Comparison of ENCODE assay signal across 7 cellular contexts in genomic region chr16:10579965-10580918, GRCh38. TPM values are rescaled to one million over a fixed set of nuclear protein-coding genes. Genes with fewer than 3 reads are reported as not detected.
A peak's percentile ranks its signal among the peaks of the same experiment; 100 is the strongest.
DNase-seq lines count a peak whose midpoint lies in the region; ATAC-seq and TF ChIP-seq lines count a peak whose summit lies in the region.

A gene with protein sequence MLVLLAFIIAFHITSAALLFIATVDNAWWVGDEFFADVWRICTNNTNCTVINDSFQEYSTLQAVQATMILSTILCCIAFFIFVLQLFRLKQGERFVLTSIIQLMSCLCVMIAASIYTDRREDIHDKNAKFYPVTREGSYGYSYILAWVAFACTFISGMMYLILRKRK (minus strand): TSS chr16:10580598. CDS start chr16:10547617, 32,981 bp downstream.

- H3K9ac ChIP-seq in smooth muscle cell (ENCODE audit: low read depth), result peak within 1 kb of the TSS; percentile 55

- no peaks in the 10 kb centered on the region for H3K79me2 ChIP-seq in smooth muscle cell (ENCODE audit: low read depth)

- no peak within 1 kb of the TSS for H3K27ac ChIP-seq in smooth muscle cell (ENCODE audit: low read depth)

- peak within 1 kb of the TSS; percentile 97 for H2AFZ ChIP-seq in smooth muscle cell (ENCODE audit: low read depth)

- TF ChIP-seq CTCF in GM12874 (IDR thresholded peaks at IDR 0.05; ENCODE audit: insufficient read depth, low read depth, low read length) (peak; percentile 35), smooth muscle cell (IDR thresholded peaks at IDR 0.05; ENCODE audit: borderline replicate concordance, insufficient read depth, poor library complexity, severe bottlenecking) (peak; percentile 37)

- no peaks in the 10 kb centered on the region for H3K36me3 ChIP-seq in smooth muscle cell (ENCODE audit: low read depth)

- no peaks in the 10 kb centered on the region for H3K27me3 ChIP-seq in smooth muscle cell (ENCODE audit: low read depth)

- H3K4me3 ChIP-seq in smooth muscle cell, result peak within 1 kb of the TSS; percentile 65

- DNase-seq in NCI-H2196 treated with DMSO at 0.1 percent for 48 hours (lab: John Stamatoyannopoulos, UW; ENCODE audit: unreplicated experiment) (peak; percentile 72), cerebellar cortex (ENCODE audit: low spot score) (peak; percentile 33), iPS-NIHi7 (ENCODE audit: extremely low spot score) (peak; percentile 97), smooth muscle cell (lab: John Stamatoyannopoulos, UW; ENCODE audit: unreplicated experiment) (peak; percentile 60)

- TF ChIP-seq POLR2A in GM18505 (IDR thresholded peaks at IDR 0.05; ENCODE audit: borderline replicate concordance, extremely low read depth, insufficient read depth, insufficient read length), result no peak

- ATAC-seq in GM18505 (IDR thresholded peaks at IDR 0.05; ENCODE audit: unreplicated experiment) (no peak), HG03095 (IDR thresholded peaks at IDR 0.05; ENCODE audit: unreplicated experiment) (no peak)

- H3K4me1 ChIP-seq in smooth muscle cell (ENCODE audit: low read depth), result peaks cover 20% of the 10 kb centered on the region

- WGBS in smooth muscle cell (ENCODE audit: low lambda C conversion rate), result 1% methylated on average over 67 of the region's 92 CpGs

- no peaks in the 10 kb centered on the region for H3K9me3 ChIP-seq in smooth muscle cell (replicated peaks; ENCODE audit: low read depth)

- H3K4me2 ChIP-seq in smooth muscle cell, result peak within 1 kb of the TSS; percentile 98

- H4K20me1 ChIP-seq in smooth muscle cell (ENCODE audit: low read depth), result no peaks in the 10 kb centered on the region

- peaks cover 5% of the 10 kb centered on the region for H3F3A ChIP-seq in smooth muscle cell (ENCODE audit: low read depth)

RNA-seq across cellular contexts. Expression of the gene that starts here (rescaled TPM):
- total RNA-seq in smooth muscle cell, result 3.9 and 4.6 TPM in 2 replicates
- polyA plus RNA-seq in smooth muscle cell, result 20.7 and 23.8 TPM in 2 replicates

Comparison
In these comparisons a context has a peak if more than half of its experiments do, and no peak if none do; other contexts are left out.
1. DNase-seq: peak in every context shown above with its lines; median percentile 97 in iPS-NIHi7; 72 in NCI-H2196 treated with DMSO at 0.1 percent for 48 hours; 60 in smooth muscle cell; 33 in cerebellar cortex.